10 cellular contexts compared by ENCODE assay signal in genomic region chr15:52254331-52254730, GRCh38. TPM values are rescaled to one million over a fixed set of nuclear protein-coding genes. Genes with fewer than 3 reads are reported as not detected.
A peak's percentile ranks its signal among the peaks of the same experiment; 100 is the strongest.
DNase-seq lines count a peak whose midpoint lies in the region; ATAC-seq and TF ChIP-seq lines count a peak whose summit lies in the region.
"Had no signal": no experiment of that assay in that cellular context is flagged by ENCODE, and none has a peak within 500 bp of the region (broad histone marks: within the 10 kb centered on the region; RNA-seq: fewer than 3 reads in every experiment).

No MANE protein-coding gene starts in this region.

- H3F3A ChIP-seq in DOHH2 (ENCODE audit: control insufficient read depth, insufficient read depth) = peaks cover 13% of the 10 kb centered on the region

- H3K4me2 ChIP-seq in DOHH2 (ENCODE audit: low read length) = peak overlapping the region; percentile 61
- H3K4me2 ChIP-seq in OCI-LY7 (ENCODE audit: low read length) = no peak overlapping the region

- intact Hi-C loops in OCI-LY7 (cut with micrococcal nuclease; ENCODE audit: unreplicated experiment) (loop anchor here (1.0 kb wide), 1 partner anchor 71 kb away; no protein-coding TSS in a partner anchor), thyroid gland (cut with DNase I) (loop anchor here (10.0 kb wide), 1 partner anchor 70 kb away; no protein-coding TSS in a partner anchor), Right ventricle myocardium inferior (cut with DNase I) (no loop called here)

- H3K9me2 ChIP-seq in DOHH2 (replicated peaks; ENCODE audit: control insufficient read depth, low read length) (no peaks in the 10 kb centered on the region), OCI-LY7 (ENCODE audit: insufficient read depth, low read length) (no peaks in the 10 kb centered on the region)

- H3K4me1 ChIP-seq in DOHH2 (ENCODE audit: control insufficient read depth, low read length) (peaks cover 34% of the 10 kb centered on the region), OCI-LY7 (ENCODE audit: insufficient read depth, low read length, poor library complexity, severe bottlenecking) (peaks cover 25% of the 10 kb centered on the region), thyroid gland (peaks cover 11 to 27% of the 10 kb centered on the region in 2 donors)

- TF ChIP-seq CTCF in DOHH2 (IDR thresholded peaks at IDR 0.05; ENCODE audit: low read depth, low read length, poor library complexity, severe bottlenecking) (peak; percentile 55), OCI-LY7 (conservative IDR thresholded peaks at IDR 0.05; ENCODE audit: low read length) (peak; percentile 75), fibroblast of mammary gland (conservative IDR thresholded peaks at IDR 0.05; ENCODE audit: control insufficient read depth, insufficient read depth, low read depth, low read length) (no peak), thyroid gland (IDR thresholded peaks at IDR 0.05) (no peak)

- H3K27me3 ChIP-seq in DOHH2 (ENCODE audit: control insufficient read depth, low read length) (no peaks in the 10 kb centered on the region), thyroid gland (no peaks in the 10 kb centered on the region)
- H3K27me3 ChIP-seq: heart left ventricle had no signal

- H2AFZ ChIP-seq in OCI-LY7 (ENCODE audit: low read length) = peak overlapping the region; percentile 2; the same call in 1 of the 2 replicates

- H3K79me2 ChIP-seq in DOHH2 (ENCODE audit: control insufficient read depth, low read length) = no peaks in the 10 kb centered on the region
- H3K79me2 ChIP-seq in OCI-LY7 (ENCODE audit: insufficient read depth, low read depth, low read length) = no peaks in the 10 kb centered on the region

- H3K4me3 ChIP-seq in DOHH2 (ENCODE audit: low read length) (peak overlapping the region; percentile 46; the same call in 1 of the 2 replicates), OCI-LY7 (ENCODE audit: low read depth, low read length, poor library complexity, severe bottlenecking) (no peak overlapping the region), fibroblast of mammary gland (ENCODE audit: control insufficient read depth, low read depth, low read length) (no peak overlapping the region), thyroid gland (replicated peaks in 1 of 3) (no peak overlapping the region)
- H3K4me3 ChIP-seq: coronary artery, heart left ventricle had no signal

- CTCF ChIA-PET in OCI-LY7 (lab: Charles Lee; ENCODE audit: unreplicated experiment) = interaction anchor here (1.0 to 1.4 kb wide), 2 partner anchors 480 to 481 kb away, joined by 3 to 4 read pairs; no protein-coding TSS in a partner anchor

- WGBS in thyroid gland, 2 donors = 92 to 93% methylated on average over 5 of the region's 5 CpGs

- POLR2A ChIA-PET in OCI-LY7 (lab: Charles Lee) = interaction anchor here (0.6 to 2.0 kb wide), 6 partner anchors 26 to 477 kb away, joined by 3 to 6 read pairs (median 4); no protein-coding TSS in a partner anchor

- H3K27ac ChIP-seq in DOHH2 (ENCODE audit: low read depth, low read length) (peak overlapping the region; percentile 16), OCI-LY7 (ENCODE audit: low read depth, low read length, poor library complexity, severe bottlenecking) (no peak overlapping the region), thyroid gland (no peak overlapping the region)
- H3K27ac ChIP-seq: coronary artery, heart left ventricle had no signal

- BruUV-seq in OCI-LY7 (replicated peaks; lab: Mats Ljungman, UMichigan) = no TSS peak

- ATAC-seq in GM18868 (IDR thresholded peaks at IDR 0.05; ENCODE audit: unreplicated experiment) (peak; percentile 42), Right ventricle myocardium inferior (no peak)
- ATAC-seq: heart left ventricle, right cardiac atrium had no signal

- H3K9me3 ChIP-seq in DOHH2 (ENCODE audit: control insufficient read depth, insufficient read depth, low read length) (no peaks in the 10 kb centered on the region), OCI-LY7 (ENCODE audit: low read length) (no peaks in the 10 kb centered on the region), thyroid gland (no peaks in the 10 kb centered on the region)
- H3K9me3 ChIP-seq: heart left ventricle had no signal

- peak; percentile 57 for DNase-seq in OCI-LY7 (ENCODE audit: low spot score)
- DNase-seq in fibroblast of mammary gland (ENCODE audit: low read depth) = peak; percentile 17
- no peak for DNase-seq in NCI-H2227 (lab: John Stamatoyannopoulos, UW; ENCODE audit: unreplicated experiment)
- no peak for DNase-seq in thyroid gland
- DNase-seq in Right ventricle myocardium inferior (ENCODE audit: missing footprints) = no peak
- DNase-seq: heart left ventricle, right cardiac atrium had no signal

- no peak for TF ChIP-seq POLR2A in thyroid gland (IDR thresholded peaks at IDR 0.05)

- H4K20me1 ChIP-seq in DOHH2 (ENCODE audit: control insufficient read depth, insufficient read depth, low read depth, low read length) (no peaks in the 10 kb centered on the region), OCI-LY7 (ENCODE audit: insufficient read depth, low read length) (no peaks in the 10 kb centered on the region)

- H3K36me3 ChIP-seq in DOHH2 (ENCODE audit: control insufficient read depth, low read length) = no peaks in the 10 kb centered on the region
- H3K36me3 ChIP-seq in OCI-LY7 (ENCODE audit: insufficient read depth, low read length) = no peaks in the 10 kb centered on the region
- peaks cover 0 to 6% of the 10 kb centered on the region in 2 donors for H3K36me3 ChIP-seq in thyroid gland

RNA-seq across cellular contexts. Expression of gene MYO5C, which starts 41.3 kb away (rescaled TPM):
- total RNA-seq in OCI-LY7 (2014; rRNA removed; shearing (Covaris generic)) = 1.6 and 2.1 TPM in 2 replicates
- 4.1 and 5.6 TPM in 2 replicates for total RNA-seq in OCI-LY7 (2022)
- 100 to 1,000 TPM in 2 of 4 donors, 10 to 100 TPM in 2; 84.0 to 130 (median 101) TPM for total RNA-seq in thyroid gland
- 3.4 TPM for total RNA-seq in Right ventricle myocardium inferior

Comparison
In these comparisons a context has a peak if more than half of its experiments do, and no peak if none do; other contexts are left out.
1. CTCF ChIP-seq: peak in DOHH2 (single experiment) and OCI-LY7 (single experiment); none in fibroblast of mammary gland (single experiment) and thyroid gland (0 of 6).
2. DNase-seq: peak in OCI-LY7 (single experiment) and fibroblast of mammary gland (single experiment); none in NCI-H2227 (single experiment), thyroid gland (0 of 2) and Right ventricle myocardium inferior (single experiment).
3. RNA of gene MYO5C, which starts 41.3 kb away (total RNA-seq): 84.0 to 130 TPM in thyroid gland; 1.6 to 5.6 TPM in OCI-LY7 and 3.4 TPM in Right ventricle myocardium inferior (single experiment); every median in the first group is over 10 times any median in the second.